Comparison of ENCODE assay signal across 8 cellular contexts in genomic region chr7:5997210-5997808, GRCh38. TPM values are rescaled to one million over a fixed set of nuclear protein-coding genes. Genes with fewer than 3 reads are reported as not detected.
DNase-seq lines count a peak whose midpoint lies in the region; ATAC-seq, FAIRE-seq and TF ChIP-seq lines count a peak whose summit lies in the region.

No MANE protein-coding gene starts in this region.

- H3K9me2 ChIP-seq in OCI-LY7 (ENCODE audit: insufficient read depth, low read length), result no peaks in the 10 kb centered on the region

- H3K4me1 ChIP-seq in IMR-90 (ENCODE audit: control insufficient read depth, insufficient read depth, low read length) (peaks cover 4% of the 10 kb centered on the region), OCI-LY7 (ENCODE audit: insufficient read depth, low read length, poor library complexity, severe bottlenecking) (no peaks in the 10 kb centered on the region), adipocyte (ENCODE audit: control insufficient read depth, insufficient read depth, low read length) (no peaks in the 10 kb centered on the region), cardiac muscle cell (ENCODE audit: low read depth) (no peaks in the 10 kb centered on the region)

- H3K4me3 ChIP-seq in IMR-90 (ENCODE audit: insufficient read depth, low read depth, low read length), result no peak overlapping the region
- no peak overlapping the region for H3K4me3 ChIP-seq in OCI-LY7 (ENCODE audit: low read depth, low read length, poor library complexity, severe bottlenecking)
- no peak overlapping the region for H3K4me3 ChIP-seq in adipocyte (ENCODE audit: low read length)
- H3K4me3 ChIP-seq in cardiac muscle cell, result no peak overlapping the region

- H3K14ac ChIP-seq in IMR-90 (replicated peaks; ENCODE audit: low read depth, low read length), result no peak overlapping the region

- dilution Hi-C loops in IMR-90 (cut with HindIII; ENCODE audit: low sequenced_read_pairs, unreplicated experiment), result no loop called here

- H4K5ac ChIP-seq in IMR-90 (ENCODE audit: low read depth, low read length), result no peak overlapping the region

- no peaks in the 10 kb centered on the region for H3K79me2 ChIP-seq in OCI-LY7 (ENCODE audit: insufficient read depth, low read depth, low read length)

- TF ChIP-seq CTCF in IMR-90 (conservative IDR thresholded peaks at IDR 0.05; ENCODE audit: low read depth, low read length), result peak; percentile 74
- peak; percentile 91 for TF ChIP-seq CTCF in OCI-LY7 (conservative IDR thresholded peaks at IDR 0.05; ENCODE audit: low read length)
- peak; percentile 64 for TF ChIP-seq CTCF in cardiac muscle cell (IDR thresholded peaks at IDR 0.05; ENCODE audit: low read depth, low read length)

- H2AFZ ChIP-seq in IMR-90 (replicated peaks; ENCODE audit: low read length, poor library complexity), result no peak overlapping the region
- H2AFZ ChIP-seq in OCI-LY7 (ENCODE audit: low read length), result no peak overlapping the region

- in situ Hi-C loops in IMR-90 (cut with MboI; ENCODE audit: low sequenced_read_pairs), result no loop called here

- DNase-seq in DMS79 (lab: John Stamatoyannopoulos, UW) (peak; percentile 51), IMR-90 (peak; percentile 69), OCI-LY7 (ENCODE audit: low spot score) (peak; percentile 75), adipocyte (ENCODE audit: low read depth) (peak; percentile 91), cardiac muscle cell (ENCODE audit: low read depth in 1 of 2, low spot score in 1 of 2) (peak; percentile 48 to 79), retina (peak; percentile 56), GM12891 (ENCODE audit: insufficient read length, low spot score) (no peak), islet precursor cell (no peak)

- H2BK5ac ChIP-seq in IMR-90 (ENCODE audit: low read depth, low read length, poor library complexity, severe bottlenecking), result no peak overlapping the region

- CTCF ChIA-PET in IMR-90 (lab: Yijun Ruan, JAX), result interaction anchor here (0.5 to 1.7 kb wide), 11 partner anchors 10 to 1199 kb away, joined by 3 to 6 read pairs (median 3); no protein-coding TSS in a partner anchor
- CTCF ChIA-PET in OCI-LY7 (lab: Charles Lee; ENCODE audit: unreplicated experiment), result interaction anchor here (1.1 to 1.3 kb wide), 2 partner anchors 10 to 110 kb away, joined by 4 to 5 read pairs; no protein-coding TSS in a partner anchor

- H3K23ac ChIP-seq in IMR-90 (ENCODE audit: low read depth, low read length), result no peak overlapping the region

- no peaks in the 10 kb centered on the region for H3K27me3 ChIP-seq in IMR-90 (ENCODE audit: control insufficient read depth, insufficient read depth, low read length)
- H3K27me3 ChIP-seq in adipocyte (replicated peaks; ENCODE audit: control insufficient read depth, insufficient read depth, low read length), result no peaks in the 10 kb centered on the region
- H3K27me3 ChIP-seq in cardiac muscle cell, result no peaks in the 10 kb centered on the region

- WGBS in IMR-90 (ENCODE audit: extremely low coverage in 2 of 2, insufficient read length in 1 of 2), 2 experiments, result no CpG with 5 or more reads among the region's 10 CpGs

- H3K4me2 ChIP-seq in IMR-90 (ENCODE audit: low read depth, low read length), result no peak overlapping the region
- no peak overlapping the region for H3K4me2 ChIP-seq in OCI-LY7 (ENCODE audit: low read length)

- no peak overlapping the region for H3K4ac ChIP-seq in IMR-90 (ENCODE audit: low read depth, low read length)

- no peak overlapping the region for H2BK20ac ChIP-seq in IMR-90 (ENCODE audit: low read depth, low read length)

- H3K9me1 ChIP-seq in IMR-90 (ENCODE audit: insufficient read depth, low read length), result no peaks in the 10 kb centered on the region

- H4K20me1 ChIP-seq in IMR-90 (ENCODE audit: insufficient read depth, low read length) (no peaks in the 10 kb centered on the region), OCI-LY7 (ENCODE audit: insufficient read depth, low read length) (no peaks in the 10 kb centered on the region)

- H3K9ac ChIP-seq in IMR-90 (ENCODE audit: low read depth, low read length) (no peak overlapping the region), adipocyte (ENCODE audit: low read length) (no peak overlapping the region)

- intact Hi-C loops in IMR-90 (cut with micrococcal nuclease), result loop anchor here (5.0 kb wide), 1 partner anchor 440 kb away; no protein-coding TSS in a partner anchor
- intact Hi-C loops in OCI-LY7 (cut with micrococcal nuclease; ENCODE audit: unreplicated experiment), result loop anchor here (1.0 to 10.0 kb wide), 3 partner anchors 109 to 326 kb away; no protein-coding TSS in a partner anchor

- H3K56ac ChIP-seq in IMR-90 (ENCODE audit: extremely low read depth, insufficient read depth, low read length), result no peak overlapping the region

- POLR2A ChIA-PET in IMR-90 (lab: Charles Lee; ENCODE audit: unreplicated experiment) (interaction anchor here (0.6 kb wide), 2 partner anchors 109 to 422 kb away, joined by 4 to 6 read pairs; no protein-coding TSS in a partner anchor), OCI-LY7 (lab: Charles Lee) (interaction anchor here (0.5 to 1.5 kb wide), 6 partner anchors 11 to 308 kb away, joined by 3 to 9 read pairs (median 5); partner anchors contain the start of genes AIMP2 and PMS2)

- peaks cover 29% of the 10 kb centered on the region for H3K36me3 ChIP-seq in IMR-90 (ENCODE audit: control insufficient read depth, insufficient read depth, low read length)
- peaks cover 91% of the 10 kb centered on the region for H3K36me3 ChIP-seq in OCI-LY7 (ENCODE audit: insufficient read depth, low read length)
- peaks cover 64% of the 10 kb centered on the region for H3K36me3 ChIP-seq in adipocyte (ENCODE audit: control insufficient read depth, insufficient read depth, low read length, severe bottlenecking)
- peaks cover 39% of the 10 kb centered on the region for H3K36me3 ChIP-seq in cardiac muscle cell

- no peak overlapping the region for H2AK5ac ChIP-seq in IMR-90 (ENCODE audit: low read depth, low read length)

- no peak for FAIRE-seq in GM12891 (lab: Jason Lieb, UNC)

- H2BK15ac ChIP-seq in IMR-90 (ENCODE audit: low read depth, low read length), result no peak overlapping the region

- no TSS peak for BruUV-seq in IMR-90 (replicated peaks; lab: Mats Ljungman, UMichigan)
- no TSS peak for BruUV-seq in OCI-LY7 (replicated peaks; lab: Mats Ljungman, UMichigan)

- H2AK9ac ChIP-seq in IMR-90 (replicated peaks; ENCODE audit: low read depth, low read length, poor library complexity), result no peak overlapping the region

- H4K8ac ChIP-seq in IMR-90 (ENCODE audit: low read depth in 2 of 2, low read length in 2 of 2), result no peak overlapping the region

- TF ChIP-seq POLR2A in IMR-90 (IDR thresholded peaks at IDR 0.05; ENCODE audit: low read depth, low read length) (no peak), GM12891 (IDR thresholded peaks at IDR 0.05; ENCODE audit: low read depth, low read length) (no peak)

- H3K79me1 ChIP-seq in IMR-90 (ENCODE audit: low read depth in 1 of 2, low read length in 2 of 2), result peaks cover 0 to 3% of the 10 kb centered on the region in 2 experiments; a peak in 1 of 4 replicates

- TF ChIP-seq RAD21 in IMR-90 (IDR thresholded peaks at IDR 0.05; ENCODE audit: low read length), result peak; percentile 74

- no peak overlapping the region for H3K27ac ChIP-seq in IMR-90 (ENCODE audit: insufficient read depth, low read length)
- no peak overlapping the region for H3K27ac ChIP-seq in OCI-LY7 (ENCODE audit: low read depth, low read length, poor library complexity, severe bottlenecking)
- H3K27ac ChIP-seq in cardiac muscle cell, result no peak overlapping the region

- peak; percentile 85 for ATAC-seq in IMR-90 (ENCODE audit: low read depth)

- H3K18ac ChIP-seq in IMR-90 (ENCODE audit: low read depth, low read length), result no peak overlapping the region

- H3K9me3 ChIP-seq in IMR-90 (ENCODE audit: control insufficient read depth, insufficient read depth, low read length), result no peaks in the 10 kb centered on the region
- no peaks in the 10 kb centered on the region for H3K9me3 ChIP-seq in OCI-LY7 (ENCODE audit: low read length)
- no peaks in the 10 kb centered on the region for H3K9me3 ChIP-seq in adipocyte (ENCODE audit: control insufficient read depth, low read length)
- H3K9me3 ChIP-seq in cardiac muscle cell (ENCODE audit: low read depth), result no peaks in the 10 kb centered on the region

- no peak overlapping the region for H2BK120ac ChIP-seq in IMR-90 (ENCODE audit: low read depth, low read length)

- no peak overlapping the region for H4K91ac ChIP-seq in IMR-90 (ENCODE audit: insufficient read depth, low read depth, low read length)

RNA-seq across cellular contexts. Expression of gene PMS2, which starts 11.5 kb away (rescaled TPM):
- total RNA-seq in IMR-90 (2012; rRNA removed) (14.3 and 16.9 TPM in 2 replicates), OCI-LY7 (2022) (37.1 TPM in 2 replicates), cardiac muscle cell (13.0 and 15.1 TPM in 2 replicates)
- polyA plus RNA-seq in IMR-90 (2012; rRNA removed) (5.5 and 6.8 TPM in 2 replicates), cardiac muscle cell (7.4 and 14.9 TPM in 2 replicates)
- 1.7 and 3.4 TPM in 2 replicates for polyA plus RNA-seq in IMR-90 (2012; cell fraction: cytosol; rRNA removed)
- polyA plus RNA-seq in IMR-90 (2012; cell fraction: nucleus; rRNA removed; ENCODE audit: low replicate concordance), result 2.4 and 9.8 TPM in 2 replicates
- total RNA-seq in OCI-LY7 (2014; rRNA removed; shearing (Covaris generic)), result 22.9 and 28.9 TPM in 2 replicates
- 9.2 TPM for polyA plus RNA-seq in GM12891 (2012; ENCODE audit: low read depth, missing spikeins)

RNA-seq across cellular contexts. Expression of gene AIMP2, which starts 11.8 kb away (rescaled TPM):
- total RNA-seq in IMR-90 (2012; rRNA removed) (46.9 and 58.6 TPM in 2 replicates), OCI-LY7 (2022) (63.5 and 70.4 TPM in 2 replicates), cardiac muscle cell (44.3 and 66.5 TPM in 2 replicates)
- polyA plus RNA-seq in IMR-90 (2012; rRNA removed) (57.5 and 65.4 TPM in 2 replicates), cardiac muscle cell (46.8 and 75.0 TPM in 2 replicates)
- 42.1 and 63.2 TPM in 2 replicates for polyA plus RNA-seq in IMR-90 (2012; cell fraction: cytosol; rRNA removed)
- 16.1 and 28.1 TPM in 2 replicates for polyA plus RNA-seq in IMR-90 (2012; cell fraction: nucleus; rRNA removed; ENCODE audit: low replicate concordance)
- total RNA-seq in OCI-LY7 (2014; rRNA removed; shearing (Covaris generic)), result 56.9 and 59.5 TPM in 2 replicates
- polyA plus RNA-seq in GM12891 (2012; ENCODE audit: low read depth, missing spikeins), result 30.8 TPM

RNA-seq across cellular contexts. Expression of gene RSPH10B, which starts 26.8 kb away (rescaled TPM):
- total RNA-seq in IMR-90 (2012; rRNA removed), result under 0.01 TPM in 1 of 2 replicates, not detected in the other
- not detected in 2 replicates for polyA plus RNA-seq in IMR-90 (2012; rRNA removed)
- not detected in 2 replicates for polyA plus RNA-seq in IMR-90 (2012; cell fraction: cytosol; rRNA removed)
- polyA plus RNA-seq in IMR-90 (2012; cell fraction: nucleus; rRNA removed; ENCODE audit: low replicate concordance), result 0.07 TPM in 1 of 2 replicates, not detected in the other
- total RNA-seq in OCI-LY7 (2014; rRNA removed; shearing (Covaris generic)), result 0.09 and 0.51 TPM in 2 replicates
- total RNA-seq in OCI-LY7 (2022), result 0.29 and 0.94 TPM in 2 replicates
- 0.14 and 1.3 TPM in 2 replicates for total RNA-seq in cardiac muscle cell
- not detected in 2 replicates for polyA plus RNA-seq in cardiac muscle cell
- polyA plus RNA-seq in GM12891 (2012; ENCODE audit: low read depth, missing spikeins), result 0.05 TPM

RNA-seq across cellular contexts. Expression of gene ANKRD61, which starts 33.9 kb away (rescaled TPM):
- total RNA-seq in IMR-90 (2012; rRNA removed) (under 0.01 and 0.36 TPM in 2 replicates), OCI-LY7 (2022) (0.27 and 0.68 TPM in 2 replicates), cardiac muscle cell (0.11 and 0.15 TPM in 2 replicates)
- polyA plus RNA-seq in IMR-90 (2012; rRNA removed) (0.17 and 0.32 TPM in 2 replicates), cardiac muscle cell (1.9 TPM in 1 of 2 replicates, not detected in the other)
- polyA plus RNA-seq in IMR-90 (2012; cell fraction: cytosol; rRNA removed), result 0.11 TPM in 1 of 2 replicates, not detected in the other
- polyA plus RNA-seq in IMR-90 (2012; cell fraction: nucleus; rRNA removed; ENCODE audit: low replicate concordance), result 0.31 and 0.41 TPM in 2 replicates
- total RNA-seq in OCI-LY7 (2014; rRNA removed; shearing (Covaris generic)), result 0.31 and 0.32 TPM in 2 replicates
- polyA plus RNA-seq in GM12891 (2012; ENCODE audit: low read depth, missing spikeins), result 0.14 TPM

Comparison
In these comparisons a context has a peak if more than half of its experiments do, and no peak if none do; other contexts are left out.
1. DNase-seq: peak in DMS79 (single experiment), IMR-90 (single experiment), OCI-LY7 (single experiment), adipocyte (single experiment), cardiac muscle cell (2 of 2) and retina (single experiment); none in GM12891 (single experiment) and islet precursor cell (single experiment).
2. Peak in every context shown above with its lines, with median percentiles within 50 percentile points of each other: CTCF ChIP-seq.